ENCODE assay signal across 11 cellular contexts in genomic region chr4:141046255-141046654, GRCh38.
DNase-seq lines count a peak whose midpoint lies in the region; ATAC-seq, FAIRE-seq and TF ChIP-seq lines count a peak whose summit lies in the region.
"Had no signal": no experiment of that assay in that cellular context is flagged by ENCODE, and none has a peak within 500 bp of the region (broad histone marks: within the 10 kb centered on the region; RNA-seq: fewer than 3 reads in every experiment).

No MANE protein-coding gene starts in this region.

- peaks cover 15% of the 10 kb centered on the region for H3K4me1 Mint-ChIP-seq in astrocyte (ENCODE audit: low read depth, unreplicated experiment)
- no peaks in the 10 kb centered on the region for H3K4me1 Mint-ChIP-seq in stimulated activated effector memory CD8-positive, alpha-beta T cell treated with anti-CD3 and anti-CD28 coated beads, Interleukin-12 subunit alpha, Interleukin-12 subunit beta, amount 100 ng/mL, for 72 hours
- H3K4me1 Mint-ChIP-seq in GM23338: peaks cover 6% of the 10 kb centered on the region; the same call in 2 of the 3 replicates
- peaks cover 4% of the 10 kb centered on the region for H3K4me1 Mint-ChIP-seq in endodermal cell

- H2AFZ ChIP-seq in astrocyte (ENCODE audit: low read depth, low read length) (no peak overlapping the region), hepatocyte (no peak overlapping the region), GM23338 (no peak overlapping the region)

- H3K27me3 ChIP-seq in astrocyte (ENCODE audit: insufficient read depth, low read length) (no peaks in the 10 kb centered on the region), hepatocyte (no peaks in the 10 kb centered on the region), GM23338 (ENCODE audit: insufficient read depth) (no peaks in the 10 kb centered on the region), endodermal cell (ENCODE audit: control insufficient read depth, insufficient read depth, low read length, poor library complexity, severe bottlenecking) (no peaks in the 10 kb centered on the region)

- H3K36me3 ChIP-seq in astrocyte (ENCODE audit: insufficient read depth, low read length) (no peaks in the 10 kb centered on the region), hepatocyte (replicated peaks; ENCODE audit: insufficient read depth, low read depth) (no peaks in the 10 kb centered on the region), GM23338 (ENCODE audit: insufficient read depth) (no peaks in the 10 kb centered on the region), endodermal cell (ENCODE audit: control insufficient read depth, insufficient read depth, low read length) (no peaks in the 10 kb centered on the region)

- peak; percentile 11 for ATAC-seq in stimulated activated effector memory CD8-positive, alpha-beta T cell treated with anti-CD3 and anti-CD28 coated beads, Interleukin-12 subunit alpha, Interleukin-12 subunit beta, amount 100 ng/mL, for 72 hours
- ATAC-seq in GM23338: no peak
- ATAC-seq in GM21515 (IDR thresholded peaks at IDR 0.05; ENCODE audit: unreplicated experiment): no peak

- 70% methylated on average over 3 of the region's 3 CpGs for WGBS in hepatocyte (ENCODE audit: low lambda C conversion rate, missing lambda C conversion rate)
- whole genome bisulfite sequencing in endodermal cell (ENCODE audit: insufficient coverage in 1 of 2, insufficient read length in 1 of 2), 2 experiments: 83 to 94% methylated on average over 3 of the region's 3 CpGs

- H3K4me3 ChIP-seq in astrocyte (ENCODE audit: insufficient read depth, low read depth, low read length) (no peak overlapping the region), hepatocyte (no peak overlapping the region), GM23338 (no peak overlapping the region), endodermal cell (ENCODE audit: low read length) (no peak overlapping the region)

- peak overlapping the region; percentile 79 for H3K27ac Mint-ChIP-seq in astrocyte (ENCODE audit: unreplicated experiment)
- no peak overlapping the region for H3K27ac Mint-ChIP-seq in stimulated activated effector memory CD8-positive, alpha-beta T cell treated with anti-CD3 and anti-CD28 coated beads, Interleukin-12 subunit alpha, Interleukin-12 subunit beta, amount 100 ng/mL, for 72 hours
- H3K27ac Mint-ChIP-seq in GM23338: no peak overlapping the region
- H3K27ac Mint-ChIP-seq in endodermal cell: no peak overlapping the region

- H3K9me3 Mint-ChIP-seq in astrocyte (ENCODE audit: unreplicated experiment): peaks cover 8% of the 10 kb centered on the region
- no peaks in the 10 kb centered on the region for H3K9me3 Mint-ChIP-seq in stimulated activated effector memory CD8-positive, alpha-beta T cell treated with anti-CD3 and anti-CD28 coated beads, Interleukin-12 subunit alpha, Interleukin-12 subunit beta, amount 100 ng/mL, for 72 hours
- peaks cover 16% of the 10 kb centered on the region for H3K9me3 Mint-ChIP-seq in GM23338
- peaks cover 20% of the 10 kb centered on the region for H3K9me3 Mint-ChIP-seq in endodermal cell

- TF ChIP-seq CTCF in astrocyte (IDR thresholded peaks at IDR 0.05; ENCODE audit: insufficient read depth, low read depth, low read length) (no peak), hepatocyte (IDR thresholded peaks at IDR 0.05; ENCODE audit: poor library complexity) (no peak), GM23338 (conservative IDR thresholded peaks at IDR 0.05; ENCODE audit: low read depth in 2 of 2) (no peak), endodermal cell (conservative IDR thresholded peaks at IDR 0.05) (no peak)

- H3K4me1 ChIP-seq in astrocyte (ENCODE audit: insufficient read depth, low read length): peaks cover 11% of the 10 kb centered on the region
- peaks cover 5% of the 10 kb centered on the region for H3K4me1 ChIP-seq in hepatocyte (ENCODE audit: insufficient read depth)
- H3K4me1 ChIP-seq in GM23338 (ENCODE audit: insufficient read depth): no peaks in the 10 kb centered on the region
- peaks cover 4% of the 10 kb centered on the region for H3K4me1 ChIP-seq in endodermal cell (ENCODE audit: control insufficient read depth, insufficient read depth, low read length)

- H3K9ac ChIP-seq in astrocyte (ENCODE audit: low read length) (peak overlapping the region; percentile 15), endodermal cell (ENCODE audit: extremely low read depth, low read length, poor library complexity, severe bottlenecking) (no peak overlapping the region)

- H3K27ac ChIP-seq in astrocyte (ENCODE audit: low read depth, low read length) (peak overlapping the region; percentile 71), hepatocyte (no peak overlapping the region), GM23338 (ENCODE audit: low read depth) (no peak overlapping the region), endodermal cell (ENCODE audit: low read depth, low read length) (no peak overlapping the region)
- H3K27ac ChIP-seq: VCaP had no signal

- H4K20me1 ChIP-seq in astrocyte (ENCODE audit: insufficient read depth, low read length) (no peaks in the 10 kb centered on the region), hepatocyte (ENCODE audit: insufficient read depth, poor library complexity, severe bottlenecking) (no peaks in the 10 kb centered on the region), GM23338 (replicated peaks; ENCODE audit: insufficient read depth) (no peaks in the 10 kb centered on the region)

- H3K27me3 Mint-ChIP-seq in astrocyte (ENCODE audit: low read depth, unreplicated experiment) (no peaks in the 10 kb centered on the region), GM23338 (ENCODE audit: insufficient read depth, low read depth, poor library complexity) (no peaks in the 10 kb centered on the region), endodermal cell (ENCODE audit: insufficient read depth) (no peaks in the 10 kb centered on the region)

- H3K4me2 ChIP-seq in astrocyte (ENCODE audit: low read length) (peak overlapping the region; percentile 27), hepatocyte (no peak overlapping the region), GM23338 (no peak overlapping the region)

- no peaks in the 10 kb centered on the region for H3K79me2 ChIP-seq in astrocyte (ENCODE audit: insufficient read depth, low read length)
- no peaks in the 10 kb centered on the region for H3K79me2 ChIP-seq in hepatocyte
- no peaks in the 10 kb centered on the region for H3K79me2 ChIP-seq in GM23338 (replicated peaks; ENCODE audit: insufficient read depth)

- DNase-seq in HS-5 (ENCODE audit: low read depth) (peak; percentile 92), astrocyte (ENCODE audit: low read depth) (peak; percentile 100), hepatocyte (ENCODE audit: low spot score) (peak; percentile 32), NCI-H187 treated with DMSO at 0.1 percent for 48 hours (lab: John Stamatoyannopoulos, UW) (no peak), GM23338 (ENCODE audit: low spot score) (no peak), endodermal cell (no peak)
- DNase-seq in stimulated activated effector memory CD8-positive, alpha-beta T cell treated with anti-CD3 and anti-CD28 coated beads, Interleukin-12 subunit alpha, Interleukin-12 subunit beta, amount 100 ng/mL, for 72 hours (ENCODE audit: low spot score in 2 of 2): no peak
- DNase-seq: GOT3, NCI-H69 had no signal

- no peaks in the 10 kb centered on the region for H3F3A ChIP-seq in GM23338 (replicated peaks; ENCODE audit: low read depth)

- no peak overlapping the region for H3K4me3 Mint-ChIP-seq in astrocyte (ENCODE audit: unreplicated experiment)
- H3K4me3 Mint-ChIP-seq in stimulated activated effector memory CD8-positive, alpha-beta T cell treated with anti-CD3 and anti-CD28 coated beads, Interleukin-12 subunit alpha, Interleukin-12 subunit beta, amount 100 ng/mL, for 72 hours: no peak overlapping the region
- no peak overlapping the region for H3K4me3 Mint-ChIP-seq in GM23338
- no peak overlapping the region for H3K4me3 Mint-ChIP-seq in endodermal cell

- peak; percentile 99 for FAIRE-seq in astrocyte (lab: Jason Lieb, UNC)

- H3K9me2 ChIP-seq in hepatocyte (replicated peaks; ENCODE audit: insufficient read depth): no peaks in the 10 kb centered on the region
- H3K9me2 ChIP-seq in GM23338 (ENCODE audit: insufficient read depth): no peaks in the 10 kb centered on the region

- H3K9me3 ChIP-seq in astrocyte (ENCODE audit: insufficient read depth, low read depth, low read length) (no peaks in the 10 kb centered on the region), hepatocyte (ENCODE audit: low read depth) (no peaks in the 10 kb centered on the region), endodermal cell (ENCODE audit: control insufficient read depth, low read length) (peaks cover 12% of the 10 kb centered on the region)

- peaks cover 2% of the 10 kb centered on the region for H3K36me3 Mint-ChIP-seq in astrocyte (ENCODE audit: low read depth, unreplicated experiment)
- H3K36me3 Mint-ChIP-seq in stimulated activated effector memory CD8-positive, alpha-beta T cell treated with anti-CD3 and anti-CD28 coated beads, Interleukin-12 subunit alpha, Interleukin-12 subunit beta, amount 100 ng/mL, for 72 hours: no peaks in the 10 kb centered on the region
- peaks cover 17% of the 10 kb centered on the region; the same call in 2 of the 3 replicates for H3K36me3 Mint-ChIP-seq in GM23338 (ENCODE audit: low read depth)
- peaks cover 13% of the 10 kb centered on the region for H3K36me3 Mint-ChIP-seq in endodermal cell (ENCODE audit: low read depth)

TF ChIP-seq in GM23338, 12 proteins besides CTCF, POLR2A, EP300 and RAD21:
- TF ChIP-seq POLR2AphosphoS5 (IDR thresholded peaks at IDR 0.05; ENCODE audit: low read depth) (no peak), JUNB (IDR thresholded peaks at IDR 0.05; ENCODE audit: unreplicated experiment) (no peak), ETS1 (IDR thresholded peaks at IDR 0.05) (no peak), CREB1 (CRISPR knock-in tag; IDR thresholded peaks at IDR 0.05; ENCODE audit: low read depth) (no peak)

Comparison
In these comparisons a context has a peak if more than half of its experiments do, and no peak if none do; other contexts are left out.
1. DNase-seq: peak in HS-5 (single experiment), astrocyte (single experiment) and hepatocyte (single experiment); none in stimulated activated effector memory CD8-positive, alpha-beta T cell treated with anti-CD3 and anti-CD28 coated beads, Interleukin-12 subunit alpha, Interleukin-12 subunit beta, amount 100 ng/mL, for 72 hours (0 of 2), NCI-H187 treated with DMSO at 0.1 percent for 48 hours (single experiment), GM23338 (single experiment) and endodermal cell (single experiment).